ENCODE assay signal across 21 cellular contexts in the genomic region with DNA sequence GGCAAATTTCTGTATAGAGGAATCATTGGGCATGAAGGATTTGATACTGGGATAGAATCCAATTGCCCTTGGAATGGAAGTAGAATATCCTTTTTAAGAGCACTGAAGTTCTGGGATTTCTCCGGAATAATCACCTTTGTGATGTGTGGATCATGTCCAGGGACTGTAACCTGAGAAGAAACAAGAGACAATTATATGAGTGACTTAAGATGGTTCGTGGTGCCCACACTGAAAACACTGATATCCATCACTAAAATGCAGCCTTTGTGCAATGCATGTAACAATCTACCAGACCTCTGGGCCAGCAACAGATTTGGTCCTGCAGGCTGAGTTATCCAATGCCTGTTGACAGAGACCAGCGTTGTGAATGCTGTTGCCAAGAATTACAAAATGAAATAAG. TPM values are rescaled to one million over a fixed set of nuclear protein-coding genes. Genes with fewer than 3 reads are reported as not detected.
DNase-seq lines count a peak whose midpoint lies in the region; ATAC-seq and TF ChIP-seq lines count a peak whose summit lies in the region.
"Had no signal": no experiment of that assay in that cellular context is flagged by ENCODE, and none has a peak within 500 bp of the region (broad histone marks: within the 10 kb centered on the region; RNA-seq: fewer than 3 reads in every experiment).

No MANE protein-coding gene starts in this region.

- H3K36me3 ChIP-seq in BE2C: no peaks in the 10 kb centered on the region
- H3K36me3 ChIP-seq: SJCRH30 had no signal

- no peak for TF ChIP-seq CTCF in BE2C (IDR thresholded peaks at IDR 0.05; ENCODE audit: low read depth, low read length)

- peaks cover 8% of the 10 kb centered on the region for H3K27me3 ChIP-seq in BE2C
- H3K27me3 ChIP-seq: BLaER1, SJCRH30 had no signal

- peak; percentile 79 for DNase-seq in DMS 273 treated with DMSO at 0.1 percent for 48 hours (lab: John Stamatoyannopoulos, UW)
- DNase-seq in NCI-H2171 treated with DMSO at 0.1 percent for 48 hours (lab: John Stamatoyannopoulos, UW): peak; percentile 94
- DNase-seq in midbrain (lab: John Stamatoyannopoulos, UW): peak; percentile 9
- DNase-seq in OCI-M2 (lab: John Stamatoyannopoulos, UW; ENCODE audit: unreplicated experiment): no peak
- no peak for DNase-seq in BE2C
- no peak for DNase-seq in stimulated activated CD4-positive, alpha-beta T cell treated with anti-CD3 and anti-CD28 coated beads, Interleukin-15, amount 100 ng/mL, for 24 hours
- DNase-seq: CD4-positive, alpha-beta memory T cell; DMS53; EL; GOT3; NCI-H1092 treated with DMSO at 0.1 percent for 48 hours; NCI-H146; NCI-H2081 treated with DMSO at 0.1 percent for 48 hours; NCI-H774; SJCRH30; SW 1271 had no signal

- no peak overlapping the region for H3K4me3 ChIP-seq in BE2C (ENCODE audit: low read depth, low read length)
- H3K4me3 ChIP-seq: A549, BLaER1, GM12878, K562, SJCRH30 had no signal

- ATAC-seq in SK-N-SH treated with all-trans-retinoic acid at 6 μM for 48 hours: peak; percentile 92
- ATAC-seq: A549, GM12878, K562 had no signal

- no peaks in the 10 kb centered on the region for H3K4me1 ChIP-seq in BE2C
- H3K4me1 ChIP-seq: A549, BLaER1, SJCRH30 had no signal

- H3K9me3 ChIP-seq in BE2C: no peaks in the 10 kb centered on the region
- H3K9me3 ChIP-seq: A549, BLaER1, SJCRH30 had no signal

TF ChIP-seq in SK-N-SH treated with all-trans-retinoic acid at 6 μM for 48 hours, 23 proteins besides CTCF, POLR2A, EP300 and RAD21:
- TF ChIP-seq TOX (CRISPR knock-in tag; IDR thresholded peaks at IDR 0.05; ENCODE audit: borderline replicate concordance): peak; percentile 60
- no peak for TF ChIP-seq ARNTL (CRISPR knock-in tag; IDR thresholded peaks at IDR 0.05; ENCODE audit: borderline replicate concordance, low read depth)

RNA-seq across cellular contexts. Expression of gene MDM2, which starts 48.5 kb away (rescaled TPM):
- 15.7 TPM for polyA plus RNA-seq in BE2C (2012; ENCODE audit: insufficient read depth, insufficient read length, low read depth)

Comparison
In these comparisons a context has a peak if more than half of its experiments do, and no peak if none do; other contexts are left out.
1. DNase-seq: peak in DMS 273 treated with DMSO at 0.1 percent for 48 hours (single experiment), NCI-H2171 treated with DMSO at 0.1 percent for 48 hours (single experiment) and midbrain (single experiment); none in OCI-M2 (single experiment), BE2C (single experiment) and stimulated activated CD4-positive, alpha-beta T cell treated with anti-CD3 and anti-CD28 coated beads, Interleukin-15, amount 100 ng/mL, for 24 hours (single experiment).